In the genomic region with DNA sequence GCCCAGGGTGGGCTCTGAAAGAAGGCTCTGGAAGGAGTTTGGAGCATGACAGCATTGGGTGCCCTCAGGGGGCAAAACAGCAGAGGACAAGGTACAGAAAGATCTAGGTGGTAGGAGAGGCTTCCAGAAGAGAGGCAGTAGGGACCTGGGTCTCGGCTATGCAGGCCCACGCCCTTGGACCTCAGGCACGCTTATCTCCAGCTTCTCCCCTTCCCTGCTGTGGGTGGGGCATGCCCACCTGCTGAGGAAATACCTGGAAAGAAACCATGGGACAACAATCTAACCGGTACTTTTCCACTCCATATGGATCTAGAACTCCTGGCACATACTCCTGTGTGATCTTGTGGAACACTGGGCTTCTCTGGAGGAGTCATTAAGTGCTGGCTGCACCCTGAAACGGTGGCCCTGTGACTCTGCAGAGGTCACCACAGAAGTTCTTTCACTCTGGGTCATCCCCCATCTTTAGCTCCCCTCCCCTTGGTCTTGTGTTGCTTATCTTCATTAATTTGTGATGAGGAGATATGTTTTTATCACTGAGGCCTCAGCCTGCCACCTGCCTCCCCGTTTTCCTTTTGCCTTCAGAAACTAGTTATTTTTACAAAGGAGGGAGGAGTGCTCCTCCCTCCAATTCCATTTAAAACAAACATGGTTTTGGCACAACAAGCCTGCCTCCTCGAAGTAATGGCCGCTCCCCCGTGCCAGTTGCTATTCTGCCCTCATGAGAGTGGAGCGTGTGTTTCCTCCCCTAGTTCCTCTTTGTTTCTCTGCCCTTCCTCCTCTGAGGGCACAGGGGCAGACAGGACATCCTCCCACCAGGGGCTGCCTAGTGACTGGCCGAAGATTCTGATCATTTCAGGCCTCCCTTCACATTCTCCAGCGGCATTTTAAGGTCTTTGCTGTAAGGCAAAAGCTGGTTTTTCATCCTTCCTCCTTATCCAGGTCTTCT, we compare ENCODE assay signal across 11 cellular contexts.
DNase-seq lines count a peak whose midpoint lies in the region; ATAC-seq and TF ChIP-seq lines count a peak whose summit lies in the region.
"Had no signal": no experiment of that assay in that cellular context is flagged by ENCODE, and none has a peak within 500 bp of the region (broad histone marks: within the 10 kb centered on the region; RNA-seq: fewer than 3 reads in every experiment).

No MANE protein-coding gene starts in this region.

- H3K27ac ChIP-seq in neuronal stem cell (replicated peaks; ENCODE audit: low read length) = no peak overlapping the region
- H3K27ac ChIP-seq: SK-N-MC had no signal

- H3K4me1 Mint-ChIP-seq in effector memory CD8-positive, alpha-beta T cell (ENCODE audit: low read depth in 2 of 2) = peaks cover 9 to 10% of the 10 kb centered on the region in 2 donors

- H3K27me3 ChIP-seq in neuronal stem cell (ENCODE audit: control insufficient read depth in 3 of 3, insufficient read depth in 3 of 3, low read depth in 1 of 3, low read length in 3 of 3) = no peaks in the 10 kb centered on the region

- peaks cover 6% of the 10 kb centered on the region for H3K36me3 Mint-ChIP-seq in effector memory CD8-positive, alpha-beta T cell (ENCODE audit: insufficient read depth)

- H4K8ac ChIP-seq in neuronal stem cell (ENCODE audit: low read depth, low read length) = no peak overlapping the region

- H3K4ac ChIP-seq in neuronal stem cell (ENCODE audit: low read length) = no peak overlapping the region

- H3K27ac Mint-ChIP-seq in effector memory CD8-positive, alpha-beta T cell = peak overlapping the region; percentile 64 to 69

- peaks cover 6 to 8% of the 10 kb centered on the region in 2 donors for H3K9me3 ChIP-seq in neuronal stem cell (replicated peaks in 1 of 2; ENCODE audit: control insufficient read depth in 2 of 2, insufficient read depth in 1 of 2, low read depth in 1 of 2, low read length in 2 of 2)

- no peak overlapping the region for H4K91ac ChIP-seq in neuronal stem cell (ENCODE audit: low read depth, low read length, poor library complexity)

- no peaks in the 10 kb centered on the region for H3K79me1 ChIP-seq in neuronal stem cell (ENCODE audit: low read depth, low read length)

- no peak overlapping the region for H3K4me3 Mint-ChIP-seq in effector memory CD8-positive, alpha-beta T cell

- H3K9me3 Mint-ChIP-seq in effector memory CD8-positive, alpha-beta T cell = peaks cover 0 to 6% of the 10 kb centered on the region in 2 donors

- H3K4me2 ChIP-seq in neuronal stem cell (ENCODE audit: insufficient read depth, low read length, poor library complexity, severe bottlenecking) = no peak overlapping the region

- no peak overlapping the region for H2AK5ac ChIP-seq in neuronal stem cell (ENCODE audit: low read depth, low read length)

- H3K4me3 ChIP-seq in neuronal stem cell (ENCODE audit: low read length in 2 of 2) = no peak overlapping the region
- H3K4me3 ChIP-seq: dorsolateral prefrontal cortex, SK-N-MC had no signal

- H3K14ac ChIP-seq in neuronal stem cell (ENCODE audit: low read length) = no peak overlapping the region

- H3K4me1 ChIP-seq in neuronal stem cell (ENCODE audit: control insufficient read depth in 2 of 2, insufficient read depth in 1 of 2, low read depth in 1 of 2, low read length in 2 of 2) = no peaks in the 10 kb centered on the region

- peak; percentile 34 for DNase-seq in NCI-H2029 treated with DMSO at 0.1 percent for 48 hours (lab: John Stamatoyannopoulos, UW)
- DNase-seq in effector memory CD8-positive, alpha-beta T cell = no peak
- DNase-seq in neuronal stem cell (ENCODE audit: low spot score) = no peak
- no peak for DNase-seq in SW 1271 (lab: John Stamatoyannopoulos, UW)
- DNase-seq: dorsolateral prefrontal cortex, NCI-H146 had no signal

- H2AFZ ChIP-seq in neuronal stem cell (ENCODE audit: low read length) = peak overlapping the region; percentile 63

- WGBS in neuronal stem cell (ENCODE audit: extremely low coverage in 2 of 2, insufficient read length in 2 of 2, insufficient replicate concordance in 1 of 2), 2 donors = no CpG with 5 or more reads among the region's 12 CpGs

- no peaks in the 10 kb centered on the region for H3K36me3 ChIP-seq in neuronal stem cell (replicated peaks in 1 of 2; ENCODE audit: control insufficient read depth in 2 of 2, insufficient read depth in 2 of 2, low read length in 2 of 2)

- H2BK120ac ChIP-seq in neuronal stem cell (ENCODE audit: low read depth, low read length) = no peak overlapping the region

- 0 out of 3 replicates have a peak, but pooled peaks have one; percentile 9 for TF ChIP-seq CTCF in GM12872 (IDR thresholded peaks at IDR 0.05; ENCODE audit: insufficient read depth, low read depth, low read length)

- peak overlapping the region; percentile 9 for H3K9ac ChIP-seq in neuronal stem cell (ENCODE audit: low read depth, low read length, poor library complexity)

- no peak overlapping the region for H3K23ac ChIP-seq in neuronal stem cell (ENCODE audit: low read depth, low read length, poor library complexity)

- H2BK5ac ChIP-seq in neuronal stem cell (ENCODE audit: low read length) = no peak overlapping the region

- no peak for ATAC-seq in effector memory CD8-positive, alpha-beta T cell (replicated peaks)
- ATAC-seq in HG03196 (IDR thresholded peaks at IDR 0.05; ENCODE audit: unreplicated experiment) = no peak
- no peak for ATAC-seq in HG02884 (IDR thresholded peaks at IDR 0.05; ENCODE audit: unreplicated experiment)
- no peak for ATAC-seq in GM18861 (IDR thresholded peaks at IDR 0.05; ENCODE audit: unreplicated experiment)

- H3K18ac ChIP-seq in neuronal stem cell (ENCODE audit: low read length) = no peak overlapping the region

- no peak overlapping the region for H2BK12ac ChIP-seq in neuronal stem cell (ENCODE audit: low read length)

- H2BK15ac ChIP-seq in neuronal stem cell (ENCODE audit: low read length) = no peak overlapping the region

- peaks cover 0 to 11% of the 10 kb centered on the region in 2 donors for H3K27me3 Mint-ChIP-seq in effector memory CD8-positive, alpha-beta T cell
